ENCODE assay signal across 23 cellular contexts in genomic region chr15:75063338-75063737, GRCh38. TPM values are rescaled to one million over a fixed set of nuclear protein-coding genes. Genes with fewer than 3 reads are reported as not detected.
DNase-seq lines count a peak whose midpoint lies in the region; ATAC-seq and TF ChIP-seq lines count a peak whose summit lies in the region.
"Had no signal": no experiment of that assay in that cellular context is flagged by ENCODE, and none has a peak within 500 bp of the region (broad histone marks: within the 10 kb centered on the region; RNA-seq: fewer than 3 reads in every experiment).

No MANE protein-coding gene starts in this region.

- no peak overlapping the region for H3K4me3 Mint-ChIP-seq in activated naive CD8-positive, alpha-beta T cell treated with anti-CD3 and anti-CD28 coated beads for 36 hours
- H3K4me3 Mint-ChIP-seq: CD4-positive, CD25-positive, alpha-beta regulatory T cell; stimulated activated effector memory CD8-positive, alpha-beta T cell treated with anti-CD3 and anti-CD28 coated beads, Interleukin-12 subunit alpha, Interleukin-12 subunit beta, amount 100 ng/mL, for 72 hours; T-helper 1 cell treated with Interleukin-12 subunit alpha and Interleukin-12 subunit beta and Interleukin-4 antibody, amounts not matched to agents 30 μg/mL and 1 μg/mL, for 36 hours had no signal

- H3K27me3 Mint-ChIP-seq in activated naive CD8-positive, alpha-beta T cell treated with anti-CD3 and anti-CD28 coated beads for 36 hours = peaks cover 12% of the 10 kb centered on the region
- H3K27me3 Mint-ChIP-seq: CD4-positive, CD25-positive, alpha-beta regulatory T cell had no signal

- H3K27ac ChIP-seq in cardiac muscle cell (peak overlapping the region; percentile 4), upper lobe of right lung (no peak overlapping the region)
- H3K27ac ChIP-seq: hepatocyte, KMS-11 had no signal

- H3K27me3 ChIP-seq in cardiac muscle cell (no peaks in the 10 kb centered on the region), upper lobe of right lung (no peaks in the 10 kb centered on the region)
- H3K27me3 ChIP-seq: hepatocyte had no signal

- H3K4me3 ChIP-seq in cardiac muscle cell = no peak overlapping the region
- H3K4me3 ChIP-seq in foreskin fibroblast (ENCODE audit: low read depth in 1 of 2, low read length in 2 of 2) = no peak overlapping the region
- H3K4me3 ChIP-seq in upper lobe of right lung = no peak overlapping the region
- H3K4me3 ChIP-seq: hepatocyte, mucosa of descending colon, smooth muscle cell had no signal

- no peaks in the 10 kb centered on the region for H3K36me3 ChIP-seq in cardiac muscle cell
- H3K36me3 ChIP-seq in upper lobe of right lung = no peaks in the 10 kb centered on the region

- peaks cover 9% of the 10 kb centered on the region for H3K4me1 ChIP-seq in cardiac muscle cell (ENCODE audit: low read depth)
- H3K4me1 ChIP-seq in upper lobe of right lung = peaks cover 12% of the 10 kb centered on the region

- TF ChIP-seq CTCF in cardiac muscle cell (IDR thresholded peaks at IDR 0.05; ENCODE audit: low read depth, low read length) = no peak
- TF ChIP-seq CTCF in foreskin fibroblast (IDR thresholded peaks at IDR 0.05; ENCODE audit: low read depth, low read length) = no peak
- TF ChIP-seq CTCF in upper lobe of right lung (IDR thresholded peaks at IDR 0.05) = no peak

- ATAC-seq in Right ventricle myocardium inferior (no peak), upper lobe of right lung (no peak)
- ATAC-seq: mucosa of descending colon; stimulated activated effector memory CD8-positive, alpha-beta T cell treated with anti-CD3 and anti-CD28 coated beads, Interleukin-12 subunit alpha, Interleukin-12 subunit beta, amount 100 ng/mL, for 72 hours had no signal

- peaks cover 10% of the 10 kb centered on the region for H3K9me3 Mint-ChIP-seq in activated naive CD8-positive, alpha-beta T cell treated with anti-CD3 and anti-CD28 coated beads for 36 hours
- H3K9me3 Mint-ChIP-seq: CD4-positive, CD25-positive, alpha-beta regulatory T cell; stimulated activated effector memory CD8-positive, alpha-beta T cell treated with anti-CD3 and anti-CD28 coated beads, Interleukin-12 subunit alpha, Interleukin-12 subunit beta, amount 100 ng/mL, for 72 hours had no signal

- intact Hi-C loops in Right ventricle myocardium inferior (cut with DNase I) = no loop called here
- intact Hi-C loops in upper lobe of right lung (cut with DNase I) = no loop called here

- H3K36me3 Mint-ChIP-seq in activated naive CD8-positive, alpha-beta T cell treated with anti-CD3 and anti-CD28 coated beads for 36 hours = peaks cover 16% of the 10 kb centered on the region
- H3K36me3 Mint-ChIP-seq: stimulated activated effector memory CD8-positive, alpha-beta T cell treated with anti-CD3 and anti-CD28 coated beads, Interleukin-12 subunit alpha, Interleukin-12 subunit beta, amount 100 ng/mL, for 72 hours had no signal

- no peak overlapping the region for H3K27ac Mint-ChIP-seq in activated naive CD8-positive, alpha-beta T cell treated with anti-CD3 and anti-CD28 coated beads for 36 hours
- H3K27ac Mint-ChIP-seq: stimulated activated effector memory CD8-positive, alpha-beta T cell treated with anti-CD3 and anti-CD28 coated beads, Interleukin-12 subunit alpha, Interleukin-12 subunit beta, amount 100 ng/mL, for 72 hours had no signal

- H3K9me3 ChIP-seq in cardiac muscle cell (ENCODE audit: low read depth) = no peaks in the 10 kb centered on the region
- H3K9me3 ChIP-seq in upper lobe of right lung = no peaks in the 10 kb centered on the region
- H3K9me3 ChIP-seq: mucosa of descending colon had no signal

- peaks cover 21% of the 10 kb centered on the region for H3K4me1 Mint-ChIP-seq in activated naive CD8-positive, alpha-beta T cell treated with anti-CD3 and anti-CD28 coated beads for 36 hours

- DNase-seq in cardiac muscle cell (ENCODE audit: low read depth in 1 of 2, low spot score in 1 of 2) (peak in 1 of 2 donors; percentile 82), Right ventricle myocardium inferior (ENCODE audit: missing footprints) (no peak), amniotic epithelial cell (ENCODE audit: low read depth) (peak; percentile 93), foreskin fibroblast (peak; percentile 23 to 78), upper lobe of right lung (peak; percentile 31), AG20443 (ENCODE audit: low spot score) (no peak), NCI-H510A (lab: John Stamatoyannopoulos, UW) (no peak)
- no peak for DNase-seq in activated naive CD8-positive, alpha-beta T cell treated with anti-CD3 and anti-CD28 coated beads for 36 hours
- DNase-seq: activated effector memory CD4-positive, alpha-beta T cell treated with Interleukin-2 at 50 U/mL for 16 hours; anterior cingulate cortex; CD4-positive, CD25-positive, alpha-beta regulatory T cell; DMS79 treated with DMSO at 0.1 percent for 48 hours; mucosa of descending colon; NCI-H1105 treated with DMSO at 0.1 percent for 48 hours; NCI-H2171 treated with DMSO at 0.1 percent for 48 hours; NK-92 treated with Interleukin-12 subunit alpha and Interleukin-12 subunit beta, amount 100 ng/mL, for 24 hours; SHP77; trophoblast cell had no signal

RNA-seq across cellular contexts. Expression of gene PPCDC, which starts 39.9 kb away (rescaled TPM):
- total RNA-seq in cardiac muscle cell (25.6 and 28.3 TPM in 2 replicates), Right ventricle myocardium inferior (5.2 TPM), upper lobe of right lung (13.1 TPM)
- polyA plus RNA-seq in cardiac muscle cell = 15.9 and 17.6 TPM in 2 replicates
- 10 to 100 TPM; 29.4 to 33.7 TPM for total RNA-seq in activated naive CD8-positive, alpha-beta T cell treated with anti-CD3 and anti-CD28 coated beads for 36 hours

Comparison
In these comparisons a context has a peak if more than half of its experiments do, and no peak if none do; other contexts are left out.
1. DNase-seq: peak in amniotic epithelial cell (single experiment), foreskin fibroblast (2 of 2) and upper lobe of right lung (single experiment); none in Right ventricle myocardium inferior (single experiment), AG20443 (single experiment), activated naive CD8-positive, alpha-beta T cell treated with anti-CD3 and anti-CD28 coated beads for 36 hours (single experiment) and NCI-H510A (single experiment).